ENCODE assay signal across 19 cellular contexts in genomic region chr1:50974618-50974935, GRCh38. TPM values are rescaled to one million over a fixed set of nuclear protein-coding genes. Genes with fewer than 3 reads are reported as not detected.
DNase-seq lines count a peak whose midpoint lies in the region; ATAC-seq, FAIRE-seq and TF ChIP-seq lines count a peak whose summit lies in the region.
"Had no signal": no experiment of that assay in that cellular context is flagged by ENCODE, and none has a peak within 500 bp of the region (broad histone marks: within the 10 kb centered on the region; RNA-seq: fewer than 3 reads in every experiment).

No MANE protein-coding gene starts in this region.

- H3K4me1 ChIP-seq in A549 (peaks cover 5% of the 10 kb centered on the region; the same call in 2 of the 3 replicates), ovary (ENCODE audit: insufficient read depth) (peaks cover 5% of the 10 kb centered on the region)
- H3K4me1 ChIP-seq: thyroid gland had no signal

- peak overlapping the region; percentile 84 for H3K4me2 ChIP-seq in A549
- H3K4me2 ChIP-seq: BLaER1 treated with 17β-estradiol and CSF1 and Interleukin-3, amounts not matched to agents 10 nM and 100 nM had no signal

- TF ChIP-seq EP300 in A549 (IDR thresholded peaks at IDR 0.05) (no peak), ovary (IDR thresholded peaks at IDR 0.05) (no peak)

- no peak for FAIRE-seq in A549 (lab: Jason Lieb, UNC)
- FAIRE-seq: GM12878 had no signal

- TF ChIP-seq CTCF in A549 (IDR thresholded peaks at IDR 0.05) (no peak), ovary (IDR thresholded peaks at IDR 0.05) (no peak)

- ATAC-seq in A549 (no peak), HG03457 (IDR thresholded peaks at IDR 0.05; ENCODE audit: unreplicated experiment) (no peak)
- ATAC-seq: esophagus mucosa, GM12878, left cardiac atrium had no signal

- intact Hi-C loops in ovary (cut with DNase I) = loop anchor here in 1 of 4 donors (10.0 kb wide), 1 partner anchor 1950 kb away; the partner anchor contains the start of genes ECHDC2 and SCP2

- TF ChIP-seq RAD21 in A549 (conservative IDR thresholded peaks at IDR 0.05 in 1 of 2, IDR thresholded peaks at IDR 0.05 in 1 of 2) = no peak

- CTCF ChIA-PET in A549 (lab: Yijun Ruan, JAX) = interaction anchor here (1.1 kb wide), 1 partner anchor 10 kb away, joined by 3 read pairs; no protein-coding TSS in a partner anchor

- POLR2A ChIA-PET in A549 (lab: Yijun Ruan, JAX) = interaction anchor here (0.7 kb wide), 1 partner anchor 340 kb away, joined by 3 read pairs; no protein-coding TSS in a partner anchor

- no peak for TF ChIP-seq POLR2A in A549 (IDR thresholded peaks at IDR 0.05; ENCODE audit: low read length)
- no peak for TF ChIP-seq POLR2A in ovary (IDR thresholded peaks at IDR 0.05)

- WGBS in A549 (ENCODE audit: missing lambda C conversion rate) = 0% methylated on average over 1 of the region's 1 CpG
- 71 to 75% (median 73%) methylated on average over 1 of the region's 1 CpG for WGBS in ovary, 3 donors

- DNase-seq in A549 (ENCODE audit: low read depth in 1 of 2, low spot score in 1 of 2) (no peak), DMS 273 treated with DMSO at 0.1 percent for 48 hours (lab: John Stamatoyannopoulos, UW) (peak; percentile 57), OCI-M1 (lab: John Stamatoyannopoulos, UW) (peak; percentile 59), foreskin melanocyte (peak; percentile 18), caudate nucleus (lab: John Stamatoyannopoulos, UW) (no peak), ovary (no peak), HCEC 1CT (no peak)
- DNase-seq: activated CD4-positive, alpha-beta T cell treated with anti-CD3 and anti-CD28 coated beads, Interleukin-2, amount 50 U/mL, for 48 hours; hippocampal formation; left cardiac atrium; naive B cell; NCI-H1048; stimulated activated CD4-positive, alpha-beta T cell treated with anti-CD3 and anti-CD28 coated beads, Interleukin-2, amount 100 ng/mL, for 24 hours; stimulated activated CD8-positive, alpha-beta memory T cell treated with anti-CD3 and anti-CD28 coated beads, Interleukin-4, amount 100 ng/mL, for 48 hours; thyroid gland had no signal

- peak overlapping the region; percentile 95 to 99 for H3K27ac ChIP-seq in A549
- H3K27ac ChIP-seq in caudate nucleus (ENCODE audit: low read depth, low read length) = no peak overlapping the region
- peak overlapping the region in 1 of 2 donors; percentile 15 for H3K27ac ChIP-seq in ovary
- H3K27ac ChIP-seq: BLaER1 treated with 17β-estradiol and CSF1 and Interleukin-3, amounts not matched to agents 10 nM and 100 nM; thyroid gland had no signal

- H3K4me3 ChIP-seq in A549 (peak overlapping the region; percentile 41), ovary (no peak overlapping the region)
- H3K4me3 ChIP-seq: BLaER1 treated with 17β-estradiol and CSF1 and Interleukin-3, amounts not matched to agents 10 nM and 100 nM; GM12878; thyroid gland had no signal

- no peaks in the 10 kb centered on the region for H3K9me3 ChIP-seq in A549
- no peaks in the 10 kb centered on the region for H3K9me3 ChIP-seq in ovary
- H3K9me3 ChIP-seq: BLaER1 treated with 17β-estradiol and CSF1 and Interleukin-3, amounts not matched to agents 10 nM and 100 nM; thyroid gland had no signal

- no peaks in the 10 kb centered on the region for H3K36me3 ChIP-seq in ovary
- H3K36me3 ChIP-seq: BLaER1 treated with 17β-estradiol and CSF1 and Interleukin-3, amounts not matched to agents 10 nM and 100 nM; thyroid gland had no signal

- no peaks in the 10 kb centered on the region for H3K27me3 ChIP-seq in ovary
- H3K27me3 ChIP-seq: thyroid gland had no signal

TF ChIP-seq in A549, 52 proteins besides CTCF, POLR2A, EP300 and RAD21:
- TF ChIP-seq JUN (IDR thresholded peaks at IDR 0.05) = no peak
- TF ChIP-seq REST (IDR thresholded peaks at IDR 0.05) = no peak
- no peak for TF ChIP-seq MYC (IDR thresholded peaks at IDR 0.05; ENCODE audit: borderline replicate concordance, low read length)
- TF ChIP-seq MAFK (IDR thresholded peaks at IDR 0.05; ENCODE audit: partially characterized antibody) = no peak
- no peak for TF ChIP-seq ATOH8 (CRISPR knock-in tag; IDR thresholded peaks at IDR 0.05; ENCODE audit: low read depth)
- no peak for TF ChIP-seq E2F6 (IDR thresholded peaks at IDR 0.05; ENCODE audit: borderline replicate concordance, low read depth)
- no peak for TF ChIP-seq USF2 (IDR thresholded peaks at IDR 0.05)
- no peak for TF ChIP-seq RFX5 (IDR thresholded peaks at IDR 0.05)
- no peak for TF ChIP-seq EHF (CRISPR knock-in tag; IDR thresholded peaks at IDR 0.05)
- TF ChIP-seq TP53 (CRISPR knock-in tag; IDR thresholded peaks at IDR 0.05) = no peak
- TF ChIP-seq MAX (IDR thresholded peaks at IDR 0.05) = no peak
- no peak for TF ChIP-seq ZFP36 (IDR thresholded peaks at IDR 0.05; ENCODE audit: borderline replicate concordance, partially characterized antibody)
- TF ChIP-seq HOXA7 (CRISPR knock-in tag; IDR thresholded peaks at IDR 0.05) = no peak
- TF ChIP-seq TFCP2L1 (CRISPR knock-in tag; IDR thresholded peaks at IDR 0.05) = no peak

RNA-seq across cellular contexts. Expression of gene CDKN2C, which starts 4.5 kb away (rescaled TPM):
- polyA plus RNA-seq in A549 (2011; rRNA removed) (9.9 and 13.0 TPM in 2 replicates), A549 (2017; fragmentation: RNase III; extraction: RNeasy Plus Mini Kit Qiagen cat#74134 plus additional on column Dnase treatment) (14.7 to 17.7 TPM (median 16.8 TPM) in 3 replicates), ovary (10 to 100 TPM; 46.7 to 65.6 TPM)
- polyA plus RNA-seq in A549 (2012; cell fraction: cytosol; rRNA removed) = 12.1 and 13.5 TPM in 2 replicates
- polyA plus RNA-seq in A549 (2012; cell fraction: nucleus; rRNA removed) = 8.8 and 10.3 TPM in 2 replicates
- 7.4 and 8.0 TPM in 2 replicates for polyA minus RNA-seq in A549 (2011; rRNA and poly(A)+ RNA removed)
- 10 to 100 TPM; 17.4 to 49.2 (median 32.7) TPM for total RNA-seq in ovary

RNA-seq across cellular contexts. Expression of gene FAF1, which starts 14.5 kb away (rescaled TPM):
- polyA plus RNA-seq in A549 (2011; rRNA removed) (46.2 and 57.5 TPM in 2 replicates), A549 (2017; fragmentation: RNase III; extraction: RNeasy Plus Mini Kit Qiagen cat#74134 plus additional on column Dnase treatment) (29.9 to 31.7 TPM (median 31.2 TPM) in 3 replicates), ovary (10 to 100 TPM; 32.8 to 67.6 TPM)
- 4.5 and 5.3 TPM in 2 replicates for polyA plus RNA-seq in A549 (2012; cell fraction: cytosol; rRNA removed)
- 1.5 and 5.1 TPM in 2 replicates for polyA plus RNA-seq in A549 (2012; cell fraction: nucleus; rRNA removed)
- 32.2 and 41.3 TPM in 2 replicates for polyA minus RNA-seq in A549 (2011; rRNA and poly(A)+ RNA removed)
- 10 to 100 TPM; 23.1 to 76.0 (median 57.1) TPM for total RNA-seq in ovary

Comparison
In these comparisons a context has a peak if more than half of its experiments do, and no peak if none do; other contexts are left out.
1. DNase-seq: peak in DMS 273 treated with DMSO at 0.1 percent for 48 hours (single experiment), OCI-M1 (single experiment) and foreskin melanocyte (single experiment); none in A549 (0 of 2), caudate nucleus (0 of 61), ovary (0 of 5) and HCEC 1CT (single experiment).